In the genomic region with DNA sequence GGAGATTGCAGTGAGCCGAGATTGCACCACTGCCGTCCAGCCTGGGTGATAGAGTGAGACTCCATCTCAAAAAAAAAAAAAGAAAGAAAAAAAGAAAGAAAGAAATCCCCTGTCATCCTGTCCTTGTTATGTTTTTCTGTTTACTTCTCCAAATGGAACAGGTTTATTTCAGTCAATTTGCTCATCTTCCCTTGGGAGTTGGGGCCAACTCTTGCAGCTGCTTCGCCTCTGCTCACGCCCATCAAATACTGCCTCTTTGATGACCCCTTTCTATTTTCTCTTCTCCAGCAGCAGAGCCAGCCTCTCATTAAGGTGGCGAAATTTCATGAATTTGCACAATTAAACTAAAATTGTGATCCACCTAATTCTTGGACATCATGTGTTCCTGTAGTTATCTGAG, we compare ENCODE assay signal across 25 cellular contexts.
"Had no signal": no experiment of that assay in that cellular context is flagged by ENCODE, and none has a peak within 500 bp of the region (broad histone marks: within the 10 kb centered on the region; RNA-seq: fewer than 3 reads in every experiment).

No MANE protein-coding gene starts in this region.

- ATAC-seq: effector memory CD8-positive, alpha-beta T cell; gastroesophageal sphincter; heart right ventricle; left cardiac atrium; natural killer cell; right lobe of liver; stimulated activated effector memory CD8-positive, alpha-beta T cell treated with anti-CD3 and anti-CD28 coated beads, Interleukin-12 subunit alpha, Interleukin-12 subunit beta, amount 100 ng/mL, for 72 hours had no signal

- H3K36me3 ChIP-seq: gastroesophageal sphincter, heart right ventricle, left ventricle myocardium inferior, lower lobe of right lung, ovary, right lobe of liver, stomach, thyroid gland, vagina had no signal

- H3K27ac ChIP-seq: coronary artery, gastroesophageal sphincter, heart right ventricle, left ventricle myocardium inferior, lower lobe of right lung, ovary, psoas muscle, right lobe of liver, stomach, thyroid gland, vagina had no signal

- H3K4me1 ChIP-seq: gastroesophageal sphincter, heart right ventricle, left ventricle myocardium inferior, lower lobe of right lung, psoas muscle, stomach, thyroid gland, vagina had no signal

- H3K27me3 ChIP-seq: gastroesophageal sphincter, heart right ventricle, ovary, right lobe of liver, stomach, thyroid gland, vagina had no signal

- H3K4me3 ChIP-seq: coronary artery, gastroesophageal sphincter, heart right ventricle, left ventricle myocardium inferior, lower lobe of right lung, ovary, psoas muscle, right lobe of liver, stomach, thyroid gland, vagina had no signal

- H3K9me3 ChIP-seq: gastroesophageal sphincter, heart right ventricle, left ventricle myocardium inferior, lower lobe of right lung, ovary, psoas muscle, right lobe of liver, stomach, thyroid gland, vagina had no signal

- DNase-seq: dermis blood vessel endothelial cell; effector memory CD8-positive, alpha-beta T cell; erythroblast; foreskin fibroblast; heart right ventricle; hippocampal formation; left cardiac atrium; left ventricle myocardium inferior; lower lobe of right lung; natural killer cell; occipital lobe; ovary; posterior cingulate gyrus; right lobe of liver; stimulated activated CD4-positive, alpha-beta T cell treated with anti-CD3 and anti-CD28 coated beads, Interleukin-2, amount 100 ng/mL, for 24 hours; stimulated activated CD4-positive, alpha-beta T cell treated with anti-CD3 and anti-CD28 coated beads, Interleukin-4, amount 100 ng/mL, for 24 hours; stimulated activated naive CD4-positive, alpha-beta T cell treated with Interleukin-2 at 50 U/mL for 16 hours; stomach; thyroid gland; trophoblast cell had no signal
